In genomic region chr3:17386432-17386831, GRCh38 we compare ENCODE assay signal across 31 cellular contexts.
"Had no signal": no experiment of that assay in that cellular context is flagged by ENCODE, and none has a peak within 500 bp of the region (broad histone marks: within the 10 kb centered on the region; RNA-seq: fewer than 3 reads in every experiment).

No MANE protein-coding gene starts in this region.

- DNase-seq: activated B cell treated with CpG ODN at 0.5 μM for 24 hours; activated CD4-positive, alpha-beta memory T cell treated with anti-CD3 and anti-CD28 coated beads for 36 hours; activated CD4-positive, alpha-beta T cell treated with anti-CD3 and anti-CD28 coated beads for 36 hours; activated CD4-positive, alpha-beta T cell treated with anti-CD3 and anti-CD28 coated beads, Interleukin-2, amount 10 ng/mL, durations not matched to agents 24 days and 14 days; activated effector memory CD4-positive, alpha-beta T cell treated with anti-CD3 and anti-CD28 coated beads, Interleukin-2, amount 50 U/mL, for 16 hours; activated naive CD4-positive, alpha-beta T cell treated with anti-CD3 and anti-CD28 coated beads for 36 hours; activated naive CD8-positive, alpha-beta T cell treated with anti-CD3 and anti-CD28 coated beads for 36 hours; activated naive CD8-positive, alpha-beta T cell treated with anti-CD3 and anti-CD28 coated beads, Interleukin-2, amount 50 U/mL, for 24 hours; activated T-cell treated with anti-CD3 and anti-CD28 coated beads, Interleukin-2, amount 50 U/mL, for 4 hours; adrenal gland; amygdala; aorta; central memory CD4-positive, alpha-beta T cell; cerebellar nuclear complex; colonic mucosa; effector CD8-positive, alpha-beta T cell; endodermal cell; foreskin fibroblast; head of caudate nucleus; T-helper 1 cell; T-helper 17 cell; T1000; WERI-Rb-1 had no signal

- H3K9me3 Mint-ChIP-seq: activated B cell treated with CpG ODN at 0.5 μM for 24 hours; activated CD4-positive, alpha-beta memory T cell treated with anti-CD3 and anti-CD28 coated beads for 36 hours; activated CD4-positive, alpha-beta T cell treated with anti-CD3 and anti-CD28 coated beads, Interleukin-2, amount 10 ng/mL, durations not matched to agents 24 days and 14 days; activated naive CD4-positive, alpha-beta T cell treated with anti-CD3 and anti-CD28 coated beads for 36 hours; activated naive CD4-positive, alpha-beta T cell treated with anti-CD3 and anti-CD28 coated beads, Interleukin-2, amount 50 U/mL, for 24 hours; activated naive CD8-positive, alpha-beta T cell treated with anti-CD3 and anti-CD28 coated beads for 36 hours; activated naive CD8-positive, alpha-beta T cell treated with anti-CD3 and anti-CD28 coated beads, Interleukin-2, amount 50 U/mL, for 24 hours; activated T-cell treated with anti-CD3 and anti-CD28 coated beads, Interleukin-2, amount 50 U/mL, for 4 hours; activated T-helper 17 cell treated with anti-CD3 and anti-CD28 coated beads, Interleukin-2, amount 50 U/mL, for 72 hours; endodermal cell; T-helper 2 cell treated with Interferon-gamma antibody and Interleukin-4, amounts not matched to agents 5 μg/mL and 100 μg/mL, for 36 hours had no signal

- H3K27ac Mint-ChIP-seq: activated B cell treated with CpG ODN at 0.5 μM for 24 hours; activated CD4-positive, alpha-beta memory T cell treated with anti-CD3 and anti-CD28 coated beads for 36 hours; activated CD4-positive, alpha-beta T cell treated with anti-CD3 and anti-CD28 coated beads for 36 hours; activated CD4-positive, alpha-beta T cell treated with anti-CD3 and anti-CD28 coated beads, Interleukin-2, amount 10 ng/mL, durations not matched to agents 24 days and 14 days; activated naive CD4-positive, alpha-beta T cell treated with anti-CD3 and anti-CD28 coated beads for 36 hours; activated naive CD4-positive, alpha-beta T cell treated with anti-CD3 and anti-CD28 coated beads, Interleukin-2, amount 50 U/mL, for 24 hours; activated naive CD8-positive, alpha-beta T cell treated with anti-CD3 and anti-CD28 coated beads for 36 hours; activated naive CD8-positive, alpha-beta T cell treated with anti-CD3 and anti-CD28 coated beads, Interleukin-2, amount 50 U/mL, for 24 hours; activated T-helper 17 cell treated with anti-CD3 and anti-CD28 coated beads, Interleukin-2, amount 50 U/mL, for 72 hours; brain; endodermal cell; T-helper 17 cell; T-helper 2 cell treated with Interferon-gamma antibody and Interleukin-4, amounts not matched to agents 5 μg/mL and 100 μg/mL, for 36 hours had no signal

- H3K4me1 ChIP-seq: adrenal gland, breast epithelium, colonic mucosa had no signal

- H3K4me3 Mint-ChIP-seq: activated B cell treated with CpG ODN at 0.5 μM for 24 hours; activated CD4-positive, alpha-beta memory T cell treated with anti-CD3 and anti-CD28 coated beads for 36 hours; activated CD4-positive, alpha-beta T cell treated with anti-CD3 and anti-CD28 coated beads for 36 hours; activated CD4-positive, alpha-beta T cell treated with anti-CD3 and anti-CD28 coated beads, Interleukin-2, amount 10 ng/mL, durations not matched to agents 24 days and 14 days; activated naive CD4-positive, alpha-beta T cell treated with anti-CD3 and anti-CD28 coated beads for 36 hours; activated naive CD4-positive, alpha-beta T cell treated with anti-CD3 and anti-CD28 coated beads, Interleukin-2, amount 50 U/mL, for 24 hours; activated naive CD8-positive, alpha-beta T cell treated with anti-CD3 and anti-CD28 coated beads for 36 hours; activated naive CD8-positive, alpha-beta T cell treated with anti-CD3 and anti-CD28 coated beads, Interleukin-2, amount 50 U/mL, for 24 hours; activated T-cell treated with anti-CD3 and anti-CD28 coated beads, Interleukin-2, amount 50 U/mL, for 4 hours; activated T-helper 17 cell treated with anti-CD3 and anti-CD28 coated beads, Interleukin-2, amount 50 U/mL, for 72 hours; brain; endodermal cell; T-helper 17 cell; T-helper 2 cell treated with Interferon-gamma antibody and Interleukin-4, amounts not matched to agents 5 μg/mL and 100 μg/mL, for 36 hours had no signal

- H3K36me3 ChIP-seq: adrenal gland, breast epithelium, cardiac muscle cell, colonic mucosa, WERI-Rb-1 had no signal

- H3K9me3 ChIP-seq: adrenal gland, breast epithelium, colonic mucosa had no signal

- ATAC-seq: activated CD4-positive, alpha-beta T cell treated with anti-CD3 and anti-CD28 coated beads for 36 hours; activated CD4-positive, CD25-positive, alpha-beta regulatory T cell treated with anti-CD3 and anti-CD28 coated beads, Interleukin-2, amount 50 U/mL, for 24 hours; activated naive CD8-positive, alpha-beta T cell treated with anti-CD3 and anti-CD28 coated beads, Interleukin-2, amount 50 U/mL, for 24 hours; activated T-cell treated with anti-CD3 and anti-CD28 coated beads, Interleukin-2, amount 50 U/mL, for 4 hours; activated T-helper 17 cell treated with anti-CD3 and anti-CD28 coated beads, Interleukin-2, amount 50 U/mL, for 72 hours; esophagus mucosa; T-helper 17 cell had no signal

- H3K4me1 Mint-ChIP-seq: activated B cell treated with CpG ODN at 0.5 μM for 24 hours; activated CD4-positive, alpha-beta T cell treated with anti-CD3 and anti-CD28 coated beads for 36 hours; activated CD4-positive, alpha-beta T cell treated with anti-CD3 and anti-CD28 coated beads, Interleukin-2, amount 10 ng/mL, durations not matched to agents 24 days and 14 days; activated naive CD4-positive, alpha-beta T cell treated with anti-CD3 and anti-CD28 coated beads, Interleukin-2, amount 50 U/mL, for 24 hours; activated naive CD8-positive, alpha-beta T cell treated with anti-CD3 and anti-CD28 coated beads for 36 hours; activated naive CD8-positive, alpha-beta T cell treated with anti-CD3 and anti-CD28 coated beads, Interleukin-2, amount 50 U/mL, for 24 hours; activated T-helper 17 cell treated with anti-CD3 and anti-CD28 coated beads, Interleukin-2, amount 50 U/mL, for 72 hours; brain had no signal

- H3K4me3 ChIP-seq: adrenal gland, breast epithelium, cardiac muscle cell, colonic mucosa had no signal

- H3K27ac ChIP-seq: adrenal gland, breast epithelium, cardiac muscle cell, colonic mucosa, WERI-Rb-1 had no signal

- H3K27me3 Mint-ChIP-seq: activated B cell treated with CpG ODN at 0.5 μM for 24 hours; activated CD4-positive, alpha-beta memory T cell treated with anti-CD3 and anti-CD28 coated beads for 36 hours; activated CD4-positive, alpha-beta T cell treated with anti-CD3 and anti-CD28 coated beads for 36 hours; activated CD4-positive, alpha-beta T cell treated with anti-CD3 and anti-CD28 coated beads, Interleukin-2, amount 10 ng/mL, durations not matched to agents 24 days and 14 days; activated naive CD4-positive, alpha-beta T cell treated with anti-CD3 and anti-CD28 coated beads, Interleukin-2, amount 50 U/mL, for 24 hours; activated naive CD8-positive, alpha-beta T cell treated with anti-CD3 and anti-CD28 coated beads for 36 hours; activated naive CD8-positive, alpha-beta T cell treated with anti-CD3 and anti-CD28 coated beads, Interleukin-2, amount 50 U/mL, for 24 hours; activated T-helper 17 cell treated with anti-CD3 and anti-CD28 coated beads, Interleukin-2, amount 50 U/mL, for 72 hours; T-helper 17 cell had no signal

- H3K27me3 ChIP-seq: adrenal gland, breast epithelium, cardiac muscle cell, colonic mucosa had no signal
